6 cellular contexts compared by ENCODE assay signal in genomic region chr16:426115-426905, GRCh38. TPM values are rescaled to one million over a fixed set of nuclear protein-coding genes. Genes with fewer than 3 reads are reported as not detected.
DNase-seq lines count a peak whose midpoint lies in the region; ATAC-seq, FAIRE-seq and TF ChIP-seq lines count a peak whose summit lies in the region.

No MANE protein-coding gene starts in this region.

- peak overlapping the region; percentile 54 for H3K4me3 ChIP-seq in CD8-positive, alpha-beta T cell (ENCODE audit: low read depth, low read length)
- H3K4me3 ChIP-seq in choroid plexus epithelial cell (ENCODE audit: low read depth, low read length) (peak overlapping the region; percentile 69), pancreas (peak overlapping the region; percentile 35 to 81 (median 62))

- DNase-seq in CD8-positive, alpha-beta T cell: no peak
- DNase-seq in choroid plexus epithelial cell (ENCODE audit: low read depth): no peak
- DNase-seq in pancreas: peak; percentile 82 to 95 (median 90)

- TF ChIP-seq CTCF in CD8-positive, alpha-beta T cell (IDR thresholded peaks at IDR 0.05): no peak
- TF ChIP-seq CTCF in choroid plexus epithelial cell (conservative IDR thresholded peaks at IDR 0.05; ENCODE audit: low read depth, low read length) (no peak), pancreas (IDR thresholded peaks at IDR 0.05) (no peak)

- peaks cover 39% of the 10 kb centered on the region for H3K4me1 Mint-ChIP-seq in CD8-positive, alpha-beta T cell (ENCODE audit: low read depth)

- H3K36me3 Mint-ChIP-seq in CD8-positive, alpha-beta T cell: peaks cover 4% of the 10 kb centered on the region

- peaks cover 21% of the 10 kb centered on the region for H3K4me1 ChIP-seq in CD8-positive, alpha-beta T cell (ENCODE audit: insufficient read depth, low read length)
- peaks cover 6 to 16% (median 14%) of the 10 kb centered on the region in 3 donors for H3K4me1 ChIP-seq in pancreas

- no peaks in the 10 kb centered on the region for H3K27me3 Mint-ChIP-seq in CD8-positive, alpha-beta T cell (ENCODE audit: low read depth)

- peak overlapping the region; percentile 84 for H3K4me3 Mint-ChIP-seq in CD8-positive, alpha-beta T cell

- ATAC-seq in CD8-positive, alpha-beta T cell: no peak
- ATAC-seq in HG03135 (IDR thresholded peaks at IDR 0.05; ENCODE audit: unreplicated experiment): peak; percentile 24
- peak; percentile 76 to 81 (median 79) for ATAC-seq in pancreas
- no peak for ATAC-seq in HG02642 (IDR thresholded peaks at IDR 0.05; ENCODE audit: poor library complexity, unreplicated experiment)
- no peak for ATAC-seq in GM19328 (IDR thresholded peaks at IDR 0.05; ENCODE audit: unreplicated experiment)

- FAIRE-seq in pancreas (lab: Jason Lieb, UNC): no peak

- intact Hi-C loops in CD8-positive, alpha-beta T cell (cut with DNase I, micrococcal nuclease): loop anchor here in 1 of 2 experiments (5.0 kb wide), 1 partner anchor 44 kb away; the partner anchor contains the start of gene PGAP6
- intact Hi-C loops in pancreas (cut with DNase I): no loop called here

- 0% methylated on average over 60 to 97 of the region's 97 CpGs for WGBS in pancreas, 2 donors

- CTCF ChIA-PET in CD8-positive, alpha-beta T cell (lab: Charles Lee): interaction anchor here (2.5 kb wide), 1 partner anchor 25 kb away, joined by 9 read pairs; the partner anchor contains the start of gene DECR2

- no peaks in the 10 kb centered on the region for H3K9me3 Mint-ChIP-seq in CD8-positive, alpha-beta T cell

- no peaks in the 10 kb centered on the region for H3K9me3 ChIP-seq in CD8-positive, alpha-beta T cell (ENCODE audit: low read length)
- H3K9me3 ChIP-seq in pancreas: no peaks in the 10 kb centered on the region

- POLR2A ChIA-PET in CD8-positive, alpha-beta T cell (lab: Charles Lee): interaction anchor here (1.1 kb wide), 1 partner anchor 25 kb away, joined by 3 read pairs; the partner anchor contains the start of gene DECR2

- H3K27me3 ChIP-seq in CD8-positive, alpha-beta T cell (ENCODE audit: insufficient read depth, low read length): no peaks in the 10 kb centered on the region
- H3K27me3 ChIP-seq in pancreas: no peaks in the 10 kb centered on the region

- no peaks in the 10 kb centered on the region for H3K36me3 ChIP-seq in CD8-positive, alpha-beta T cell (ENCODE audit: insufficient read depth, low read length)
- no peaks in the 10 kb centered on the region for H3K36me3 ChIP-seq in pancreas

- peak overlapping the region; percentile 52 for H3K27ac Mint-ChIP-seq in CD8-positive, alpha-beta T cell

- H3K27ac ChIP-seq in CD8-positive, alpha-beta T cell (ENCODE audit: low read depth, low read length): no peak overlapping the region
- peak overlapping the region; percentile 76 to 93 (median 84) for H3K27ac ChIP-seq in pancreas

RNA-seq across cellular contexts. Expression of gene RAB11FIP3, which starts 0.9 kb away (rescaled TPM):
- total RNA-seq in CD8-positive, alpha-beta T cell: 10 to 100 TPM; 26.4 to 27.5 TPM
- 10 to 100 TPM; 22.0 to 41.3 (median 29.7) TPM for total RNA-seq in pancreas
- polyA plus RNA-seq in pancreas: 10 to 100 TPM; 42.4 to 67.4 TPM

RNA-seq across cellular contexts. Expression of gene DECR2, which starts 24.6 kb away (rescaled TPM):
- total RNA-seq in CD8-positive, alpha-beta T cell: 1 to 10 TPM; 6.1 to 7.9 TPM
- total RNA-seq in pancreas: 10 to 100 TPM in 5 of 6 donors, 1 to 10 TPM in 1; 9.2 to 21.4 (median 15.6) TPM
- 10 to 100 TPM; 48.8 to 68.0 TPM for polyA plus RNA-seq in pancreas

RNA-seq across cellular contexts. Expression of gene NME4, which starts 29.3 kb away (rescaled TPM):
- total RNA-seq in CD8-positive, alpha-beta T cell: 10 to 100 TPM; 22.2 to 22.3 TPM
- 10 to 100 TPM; 11.0 to 32.5 (median 20.8) TPM for total RNA-seq in pancreas
- polyA plus RNA-seq in pancreas: 10 to 100 TPM; 48.4 to 68.6 TPM

RNA-seq across cellular contexts. Expression of gene PGAP6, which starts 44.5 kb away (rescaled TPM):
- total RNA-seq in CD8-positive, alpha-beta T cell: 10 to 100 TPM; 57.9 to 60.8 TPM
- 10 to 100 TPM; 53.1 to 75.5 (median 58.9) TPM for total RNA-seq in pancreas
- 10 to 100 TPM; 62.1 to 88.5 TPM for polyA plus RNA-seq in pancreas

RNA-seq across cellular contexts. Expression of gene MRPL28, which starts 56.0 kb away (rescaled TPM):
- 10 to 100 TPM; 16.7 to 17.4 TPM for total RNA-seq in CD8-positive, alpha-beta T cell
- total RNA-seq in pancreas: 10 to 100 TPM in 5 of 6 donors, 1 to 10 TPM in 1; 9.2 to 22.0 (median 18.6) TPM
- polyA plus RNA-seq in pancreas: 10 to 100 TPM; 58.1 to 65.4 TPM

Comparison
In these comparisons a context has a peak if more than half of its experiments do, and no peak if none do; other contexts are left out.
1. ATAC-seq: peak in HG03135 (single experiment) and pancreas (4 of 4); none in CD8-positive, alpha-beta T cell (single experiment), HG02642 (single experiment) and GM19328 (single experiment).
2. DNase-seq: peak in pancreas (6 of 6); none in CD8-positive, alpha-beta T cell (0 of 7) and choroid plexus epithelial cell (single experiment).
3. Peak in every context shown above with its lines, with median percentiles within 50 percentile points of each other: H3K4me3 ChIP-seq.